Comparison of ENCODE assay signal across 2 cellular contexts in the genomic region with DNA sequence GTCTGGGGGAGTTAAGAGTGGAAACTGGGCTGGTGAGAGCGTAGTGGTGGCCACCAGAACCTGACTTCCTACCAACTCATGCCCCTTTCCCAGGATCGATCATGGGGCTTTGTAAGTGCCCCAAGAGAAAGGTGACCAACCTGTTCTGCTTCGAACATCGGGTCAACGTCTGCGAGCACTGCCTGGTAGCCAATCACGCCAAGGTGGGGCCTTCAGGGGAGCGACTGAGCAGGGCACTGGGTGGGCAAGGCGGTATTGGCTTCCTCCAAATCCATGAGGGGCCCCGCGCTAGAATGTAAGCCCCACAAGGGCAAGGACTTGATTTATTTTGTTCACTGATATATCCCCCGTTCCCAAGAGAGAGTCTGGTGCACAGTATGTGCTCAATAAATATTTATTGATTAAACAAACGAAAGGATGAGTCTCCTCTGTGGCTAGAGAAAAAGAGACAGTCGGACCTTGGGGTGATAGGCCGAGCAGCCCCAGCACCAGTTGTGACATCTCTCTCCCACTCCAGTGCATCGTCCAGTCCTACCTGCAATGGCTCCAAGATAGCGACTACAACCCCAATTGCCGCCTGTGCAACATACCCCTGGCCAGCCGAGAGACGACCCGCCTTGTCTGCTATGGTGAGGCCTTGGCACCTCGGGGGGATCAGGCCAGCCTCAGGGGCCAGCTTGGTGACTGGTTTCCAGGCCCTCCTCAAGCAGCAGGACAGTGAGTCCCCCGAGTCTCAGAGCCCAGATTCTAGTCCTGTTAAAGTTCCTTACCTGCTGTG.
TF ChIP-seq lines count a peak whose summit lies in the region.

No MANE protein-coding gene starts in this region.

TF ChIP-seq in HCT116, 20 proteins besides CTCF, POLR2A, EP300 and RAD21:
- TF ChIP-seq ZNF274 (IDR thresholded peaks at IDR 0.05; ENCODE audit: low read depth, low read length), result no peak
- TF ChIP-seq EGR1 (IDR thresholded peaks at IDR 0.05; ENCODE audit: low read depth), result no peak
- TF ChIP-seq, protein P1, sequence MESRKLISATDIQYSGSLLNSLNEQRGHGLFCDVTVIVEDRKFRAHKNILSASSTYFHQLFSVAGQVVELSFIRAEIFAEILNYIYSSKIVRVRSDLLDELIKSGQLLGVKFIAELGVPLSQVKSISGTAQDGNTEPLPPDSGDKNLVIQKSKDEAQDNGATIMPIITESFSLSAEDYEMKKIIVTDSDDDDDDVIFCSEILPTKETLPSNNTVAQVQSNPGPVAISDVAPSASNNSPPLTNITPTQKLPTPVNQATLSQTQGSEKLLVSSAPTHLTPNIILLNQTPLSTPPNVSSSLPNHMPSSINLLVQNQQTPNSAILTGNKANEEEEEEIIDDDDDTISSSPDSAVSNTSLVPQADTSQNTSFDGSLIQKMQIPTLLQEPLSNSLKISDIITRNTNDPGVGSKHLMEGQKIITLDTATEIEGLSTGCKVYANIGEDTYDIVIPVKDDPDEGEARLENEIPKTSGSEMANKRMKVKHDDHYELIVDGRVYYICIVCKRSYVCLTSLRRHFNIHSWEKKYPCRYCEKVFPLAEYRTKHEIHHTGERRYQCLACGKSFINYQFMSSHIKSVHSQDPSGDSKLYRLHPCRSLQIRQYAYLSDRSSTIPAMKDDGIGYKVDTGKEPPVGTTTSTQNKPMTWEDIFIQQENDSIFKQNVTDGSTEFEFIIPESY (IDR thresholded peaks at IDR 0.05; ENCODE audit: extremely low read depth, insufficient replicate concordance, low read length), result no peak
- TF ChIP-seq JUND (IDR thresholded peaks at IDR 0.05), result no peak
- no peak for TF ChIP-seq CEBPB (IDR thresholded peaks at IDR 0.05; ENCODE audit: low read depth)
- TF ChIP-seq, protein P2, sequence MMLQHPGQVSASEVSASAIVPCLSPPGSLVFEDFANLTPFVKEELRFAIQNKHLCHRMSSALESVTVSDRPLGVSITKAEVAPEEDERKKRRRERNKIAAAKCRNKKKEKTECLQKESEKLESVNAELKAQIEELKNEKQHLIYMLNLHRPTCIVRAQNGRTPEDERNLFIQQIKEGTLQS (IDR thresholded peaks at IDR 0.05), result no peak
- no peak for TF ChIP-seq SRF (IDR thresholded peaks at IDR 0.05; ENCODE audit: low read depth)
- TF ChIP-seq SP1 (IDR thresholded peaks at IDR 0.05; ENCODE audit: low read depth), result no peak
- TF ChIP-seq EZH2 (IDR thresholded peaks at IDR 0.05), result no peak
- TF ChIP-seq ZFX (IDR thresholded peaks at IDR 0.05), result no peak
- TF ChIP-seq, protein P3, sequence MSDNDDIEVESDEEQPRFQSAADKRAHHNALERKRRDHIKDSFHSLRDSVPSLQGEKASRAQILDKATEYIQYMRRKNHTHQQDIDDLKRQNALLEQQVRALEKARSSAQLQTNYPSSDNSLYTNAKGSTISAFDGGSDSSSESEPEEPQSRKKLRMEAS (IDR thresholded peaks at IDR 0.05), result no peak
- TF ChIP-seq CBX3 (IDR thresholded peaks at IDR 0.05; ENCODE audit: low read depth), result no peak
- TF ChIP-seq FOSL1 (IDR thresholded peaks at IDR 0.05; ENCODE audit: low read depth), result no peak
- TF ChIP-seq, protein P4, sequence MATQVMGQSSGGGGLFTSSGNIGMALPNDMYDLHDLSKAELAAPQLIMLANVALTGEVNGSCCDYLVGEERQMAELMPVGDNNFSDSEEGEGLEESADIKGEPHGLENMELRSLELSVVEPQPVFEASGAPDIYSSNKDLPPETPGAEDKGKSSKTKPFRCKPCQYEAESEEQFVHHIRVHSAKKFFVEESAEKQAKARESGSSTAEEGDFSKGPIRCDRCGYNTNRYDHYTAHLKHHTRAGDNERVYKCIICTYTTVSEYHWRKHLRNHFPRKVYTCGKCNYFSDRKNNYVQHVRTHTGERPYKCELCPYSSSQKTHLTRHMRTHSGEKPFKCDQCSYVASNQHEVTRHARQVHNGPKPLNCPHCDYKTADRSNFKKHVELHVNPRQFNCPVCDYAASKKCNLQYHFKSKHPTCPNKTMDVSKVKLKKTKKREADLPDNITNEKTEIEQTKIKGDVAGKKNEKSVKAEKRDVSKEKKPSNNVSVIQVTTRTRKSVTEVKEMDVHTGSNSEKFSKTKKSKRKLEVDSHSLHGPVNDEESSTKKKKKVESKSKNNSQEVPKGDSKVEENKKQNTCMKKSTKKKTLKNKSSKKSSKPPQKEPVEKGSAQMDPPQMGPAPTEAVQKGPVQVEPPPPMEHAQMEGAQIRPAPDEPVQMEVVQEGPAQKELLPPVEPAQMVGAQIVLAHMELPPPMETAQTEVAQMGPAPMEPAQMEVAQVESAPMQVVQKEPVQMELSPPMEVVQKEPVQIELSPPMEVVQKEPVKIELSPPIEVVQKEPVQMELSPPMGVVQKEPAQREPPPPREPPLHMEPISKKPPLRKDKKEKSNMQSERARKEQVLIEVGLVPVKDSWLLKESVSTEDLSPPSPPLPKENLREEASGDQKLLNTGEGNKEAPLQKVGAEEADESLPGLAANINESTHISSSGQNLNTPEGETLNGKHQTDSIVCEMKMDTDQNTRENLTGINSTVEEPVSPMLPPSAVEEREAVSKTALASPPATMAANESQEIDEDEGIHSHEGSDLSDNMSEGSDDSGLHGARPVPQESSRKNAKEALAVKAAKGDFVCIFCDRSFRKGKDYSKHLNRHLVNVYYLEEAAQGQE (IDR thresholded peaks at IDR 0.05; ENCODE audit: low read depth), result no peak

TF ChIP-seq in K562, 482 proteins besides CTCF, POLR2A, EP300 and RAD21:
- TF ChIP-seq, protein P5, sequence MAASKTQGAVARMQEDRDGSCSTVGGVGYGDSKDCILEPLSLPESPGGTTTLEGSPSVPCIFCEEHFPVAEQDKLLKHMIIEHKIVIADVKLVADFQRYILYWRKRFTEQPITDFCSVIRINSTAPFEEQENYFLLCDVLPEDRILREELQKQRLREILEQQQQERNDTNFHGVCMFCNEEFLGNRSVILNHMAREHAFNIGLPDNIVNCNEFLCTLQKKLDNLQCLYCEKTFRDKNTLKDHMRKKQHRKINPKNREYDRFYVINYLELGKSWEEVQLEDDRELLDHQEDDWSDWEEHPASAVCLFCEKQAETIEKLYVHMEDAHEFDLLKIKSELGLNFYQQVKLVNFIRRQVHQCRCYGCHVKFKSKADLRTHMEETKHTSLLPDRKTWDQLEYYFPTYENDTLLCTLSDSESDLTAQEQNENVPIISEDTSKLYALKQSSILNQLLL (CRISPR knock-in tag; IDR thresholded peaks at IDR 0.05; ENCODE audit: borderline replicate concordance), result no peak
- TF ChIP-seq FOXA1 (IDR thresholded peaks at IDR 0.05; ENCODE audit: borderline replicate concordance) (no peak), NFYB (IDR thresholded peaks at IDR 0.05; ENCODE audit: extremely low read depth, insufficient read length) (peak; percentile 9), FOXA3 (CRISPR knock-in tag; conservative IDR thresholded peaks at IDR 0.05 in 1 of 2, IDR thresholded peaks at IDR 0.05 in 1 of 2) (0 out of 4 replicates have a peak, but pooled peaks of 1 of the 2 experiments have one; percentile 14), KLF13 (tag; IDR thresholded peaks at IDR 0.05; ENCODE audit: borderline replicate concordance, low read depth) (no peak), KAT7 (CRISPR knock-in tag; IDR thresholded peaks at IDR 0.05; ENCODE audit: borderline replicate concordance) (0 out of 2 replicates have a peak, but pooled peaks have one; percentile 43), ZBTB1 (CRISPR knock-in tag; IDR thresholded peaks at IDR 0.05; ENCODE audit: borderline replicate concordance, low read depth) (peak; percentile 27; the same call in 1 of the 2 replicates), KLF16 (IDR thresholded peaks at IDR 0.05) (no peak), MIER1 (IDR thresholded peaks at IDR 0.05; ENCODE audit: low read depth) (no peak), GATAD2A (IDR thresholded peaks at IDR 0.05) (no peak), IRF2 (CRISPR knock-in tag; IDR thresholded peaks at IDR 0.05) (no peak)
- TF ChIP-seq, protein P6, sequence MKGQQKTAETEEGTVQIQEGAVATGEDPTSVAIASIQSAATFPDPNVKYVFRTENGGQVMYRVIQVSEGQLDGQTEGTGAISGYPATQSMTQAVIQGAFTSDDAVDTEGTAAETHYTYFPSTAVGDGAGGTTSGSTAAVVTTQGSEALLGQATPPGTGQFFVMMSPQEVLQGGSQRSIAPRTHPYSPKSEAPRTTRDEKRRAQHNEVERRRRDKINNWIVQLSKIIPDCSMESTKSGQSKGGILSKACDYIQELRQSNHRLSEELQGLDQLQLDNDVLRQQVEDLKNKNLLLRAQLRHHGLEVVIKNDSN (CRISPR knock-in tag; IDR thresholded peaks at IDR 0.05), result peak; percentile 32; the same call in 1 of the 2 replicates
- TF ChIP-seq, protein P7, sequence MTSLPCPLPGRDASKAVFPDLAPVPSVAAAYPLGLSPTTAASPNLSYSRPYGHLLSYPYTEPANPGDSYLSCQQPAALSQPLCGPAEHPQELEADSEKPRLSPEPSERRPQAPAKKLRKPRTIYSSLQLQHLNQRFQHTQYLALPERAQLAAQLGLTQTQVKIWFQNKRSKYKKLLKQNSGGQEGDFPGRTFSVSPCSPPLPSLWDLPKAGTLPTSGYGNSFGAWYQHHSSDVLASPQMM (CRISPR knock-in tag; IDR thresholded peaks at IDR 0.05), result no peak
- TF ChIP-seq, protein P8, sequence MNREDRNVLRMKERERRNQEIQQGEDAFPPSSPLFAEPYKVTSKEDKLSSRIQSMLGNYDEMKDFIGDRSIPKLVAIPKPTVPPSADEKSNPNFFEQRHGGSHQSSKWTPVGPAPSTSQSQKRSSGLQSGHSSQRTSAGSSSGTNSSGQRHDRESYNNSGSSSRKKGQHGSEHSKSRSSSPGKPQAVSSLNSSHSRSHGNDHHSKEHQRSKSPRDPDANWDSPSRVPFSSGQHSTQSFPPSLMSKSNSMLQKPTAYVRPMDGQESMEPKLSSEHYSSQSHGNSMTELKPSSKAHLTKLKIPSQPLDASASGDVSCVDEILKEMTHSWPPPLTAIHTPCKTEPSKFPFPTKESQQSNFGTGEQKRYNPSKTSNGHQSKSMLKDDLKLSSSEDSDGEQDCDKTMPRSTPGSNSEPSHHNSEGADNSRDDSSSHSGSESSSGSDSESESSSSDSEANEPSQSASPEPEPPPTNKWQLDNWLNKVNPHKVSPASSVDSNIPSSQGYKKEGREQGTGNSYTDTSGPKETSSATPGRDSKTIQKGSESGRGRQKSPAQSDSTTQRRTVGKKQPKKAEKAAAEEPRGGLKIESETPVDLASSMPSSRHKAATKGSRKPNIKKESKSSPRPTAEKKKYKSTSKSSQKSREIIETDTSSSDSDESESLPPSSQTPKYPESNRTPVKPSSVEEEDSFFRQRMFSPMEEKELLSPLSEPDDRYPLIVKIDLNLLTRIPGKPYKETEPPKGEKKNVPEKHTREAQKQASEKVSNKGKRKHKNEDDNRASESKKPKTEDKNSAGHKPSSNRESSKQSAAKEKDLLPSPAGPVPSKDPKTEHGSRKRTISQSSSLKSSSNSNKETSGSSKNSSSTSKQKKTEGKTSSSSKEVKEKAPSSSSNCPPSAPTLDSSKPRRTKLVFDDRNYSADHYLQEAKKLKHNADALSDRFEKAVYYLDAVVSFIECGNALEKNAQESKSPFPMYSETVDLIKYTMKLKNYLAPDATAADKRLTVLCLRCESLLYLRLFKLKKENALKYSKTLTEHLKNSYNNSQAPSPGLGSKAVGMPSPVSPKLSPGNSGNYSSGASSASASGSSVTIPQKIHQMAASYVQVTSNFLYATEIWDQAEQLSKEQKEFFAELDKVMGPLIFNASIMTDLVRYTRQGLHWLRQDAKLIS (CRISPR knock-in tag; IDR thresholded peaks at IDR 0.05), result no peak
